9 cellular contexts compared by ENCODE assay signal in the genomic region with DNA sequence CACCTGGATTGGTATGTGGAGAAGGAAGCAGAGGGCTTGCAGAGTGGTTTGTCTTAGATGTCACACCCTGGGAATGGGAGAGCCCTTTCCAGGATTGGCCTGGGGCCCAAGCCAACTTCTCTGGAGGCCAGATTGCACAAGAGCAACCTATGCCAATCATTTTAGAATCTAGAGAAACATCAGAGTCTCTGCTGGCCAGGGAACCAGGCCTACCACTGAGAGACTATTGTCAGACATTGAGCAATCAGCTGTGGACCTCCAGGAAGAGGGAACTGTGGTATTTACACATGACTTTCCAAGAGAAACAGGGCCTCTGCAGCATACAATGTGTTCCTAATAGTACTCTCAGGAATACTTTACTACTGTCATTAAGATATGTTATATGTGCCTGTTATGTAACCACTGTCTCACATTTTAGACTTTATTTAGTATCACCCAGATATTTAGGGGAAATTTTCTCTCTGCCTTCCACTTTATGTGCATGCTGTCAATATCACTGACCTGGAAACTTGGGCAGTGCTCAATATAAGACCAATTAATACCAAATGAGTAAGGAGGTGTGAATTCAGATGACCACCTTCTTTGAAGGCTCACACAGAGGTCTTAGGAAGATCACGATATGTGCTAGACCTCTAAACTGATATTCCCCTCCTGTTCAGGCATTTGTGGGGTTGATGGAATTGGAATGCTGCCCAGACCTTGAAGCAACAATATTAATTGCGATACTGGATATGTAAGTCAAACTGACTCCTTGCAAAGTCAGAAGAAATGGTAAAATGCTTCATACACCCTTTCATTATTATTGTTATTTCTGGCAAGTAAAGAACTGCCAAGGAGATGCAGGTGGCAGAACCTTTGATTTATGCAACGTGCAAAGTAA. TPM values are rescaled to one million over a fixed set of nuclear protein-coding genes. Genes with fewer than 3 reads are reported as not detected.
DNase-seq lines count a peak whose midpoint lies in the region; ATAC-seq and TF ChIP-seq lines count a peak whose summit lies in the region.
"Had no signal": no experiment of that assay in that cellular context is flagged by ENCODE, and none has a peak within 500 bp of the region (broad histone marks: within the 10 kb centered on the region; RNA-seq: fewer than 3 reads in every experiment).

No MANE protein-coding gene starts in this region.

- H3K36me3 ChIP-seq in H7 (replicated peaks; ENCODE audit: control insufficient read depth, insufficient read depth, low read length) = no peaks in the 10 kb centered on the region
- no peaks in the 10 kb centered on the region for H3K36me3 ChIP-seq in psoas muscle (ENCODE audit: insufficient read depth in 1 of 2, low read depth in 1 of 2)

- H3K27me3 Mint-ChIP-seq in T-cell = no peaks in the 10 kb centered on the region
- H3K27me3 Mint-ChIP-seq in stimulated activated naive B cell treated with anti-CD40 and anti-IgM and Interleukin-4, amounts not matched to agents 10 μg/mL and 1 μg/mL and 100 μg/mL, for 72 hours = no peaks in the 10 kb centered on the region

- peaks cover 5 to 13% (median 8%) of the 10 kb centered on the region in 3 donors for H3K9me3 Mint-ChIP-seq in T-cell
- H3K9me3 Mint-ChIP-seq in stimulated activated naive B cell treated with anti-CD40 and anti-IgM and Interleukin-4, amounts not matched to agents 10 μg/mL and 1 μg/mL and 100 μg/mL, for 72 hours = peaks cover 4 to 7% of the 10 kb centered on the region in 2 donors

- intact Hi-C loops in psoas muscle (cut with DNase I) = no loop called here

- H3K4me1 Mint-ChIP-seq in T-cell = no peaks in the 10 kb centered on the region
- H3K4me1 Mint-ChIP-seq in stimulated activated naive B cell treated with anti-CD40 and anti-IgM and Interleukin-4, amounts not matched to agents 10 μg/mL and 1 μg/mL and 100 μg/mL, for 72 hours = no peaks in the 10 kb centered on the region

- H3K4me1 ChIP-seq in foreskin keratinocyte = peaks cover 11% of the 10 kb centered on the region
- peaks cover 10% of the 10 kb centered on the region for H3K4me1 ChIP-seq in psoas muscle

- peak; percentile 4 for DNase-seq in H7
- peak; percentile 56 for DNase-seq in OCI-M1 (lab: John Stamatoyannopoulos, UW)
- DNase-seq in foreskin keratinocyte = peak; percentile 74 to 91
- DNase-seq in psoas muscle = peak; percentile 42 to 75
- DNase-seq in T-cell = no peak
- DNase-seq in stimulated activated naive B cell treated with anti-CD40 and anti-IgM and Interleukin-4, amounts not matched to agents 10 μg/mL and 1 μg/mL and 100 μg/mL, for 72 hours = no peak
- DNase-seq: activated gamma-delta T cell treated with Interleukin-2 at 50 U/mL for 16 hours had no signal

- H3K27ac Mint-ChIP-seq in T-cell = no peak overlapping the region
- H3K27ac Mint-ChIP-seq in stimulated activated naive B cell treated with anti-CD40 and anti-IgM and Interleukin-4, amounts not matched to agents 10 μg/mL and 1 μg/mL and 100 μg/mL, for 72 hours = no peak overlapping the region

- H3K36me3 Mint-ChIP-seq in T-cell = no peaks in the 10 kb centered on the region
- peaks cover 0 to 3% of the 10 kb centered on the region in 2 donors for H3K36me3 Mint-ChIP-seq in stimulated activated naive B cell treated with anti-CD40 and anti-IgM and Interleukin-4, amounts not matched to agents 10 μg/mL and 1 μg/mL and 100 μg/mL, for 72 hours

- ATAC-seq in foreskin keratinocyte (peak; percentile 42), psoas muscle (peak; percentile 51 to 66 (median 59)), T-cell (replicated peaks in 1 of 4) (no peak), HG03354 (IDR thresholded peaks at IDR 0.05; ENCODE audit: poor library complexity, severe bottlenecking, unreplicated experiment) (no peak), HG03097 (IDR thresholded peaks at IDR 0.05; ENCODE audit: low FRiP score, unreplicated experiment) (no peak)
- no peak for ATAC-seq in stimulated activated naive B cell treated with anti-CD40 and anti-IgM and Interleukin-4, amounts not matched to agents 10 μg/mL and 1 μg/mL and 100 μg/mL, for 72 hours (replicated peaks)

- H3K4me3 ChIP-seq in H7 (ENCODE audit: insufficient read depth, low read depth, low read length) (no peak overlapping the region), psoas muscle (no peak overlapping the region)

- no peaks in the 10 kb centered on the region for H3K9me3 ChIP-seq in psoas muscle

- no peak for TF ChIP-seq CTCF in foreskin keratinocyte (conservative IDR thresholded peaks at IDR 0.05)
- no peak for TF ChIP-seq CTCF in psoas muscle (IDR thresholded peaks at IDR 0.05)

- 72 to 81% (median 80%) methylated on average over 3 of the region's 3 CpGs for WGBS in psoas muscle, 3 donors

- no peak overlapping the region for H3K4me3 Mint-ChIP-seq in T-cell
- H3K4me3 Mint-ChIP-seq in stimulated activated naive B cell treated with anti-CD40 and anti-IgM and Interleukin-4, amounts not matched to agents 10 μg/mL and 1 μg/mL and 100 μg/mL, for 72 hours = no peak overlapping the region

- no peak overlapping the region for H3K27ac ChIP-seq in foreskin keratinocyte
- H3K27ac ChIP-seq in psoas muscle = no peak overlapping the region

- H3K27me3 ChIP-seq in H7 (ENCODE audit: control insufficient read depth, insufficient read depth, low read length) (no peaks in the 10 kb centered on the region), foreskin keratinocyte (no peaks in the 10 kb centered on the region), psoas muscle (ENCODE audit: insufficient read depth in 3 of 3, low read length in 2 of 3) (no peaks in the 10 kb centered on the region)

- POLR2A ChIA-PET in T-cell (lab: Charles Lee) = no interaction called here

- CTCF ChIA-PET in T-cell (lab: Charles Lee) = no interaction called here

RNA-seq across cellular contexts. Expression of a gene that starts 20.5 kb away (rescaled TPM):
- total RNA-seq in H7 (2014; rRNA removed; shearing (Covaris generic)) = not detected in 2 replicates
- total RNA-seq in foreskin keratinocyte = 1.9 and 2.5 TPM in 2 replicates
- polyA plus RNA-seq in foreskin keratinocyte = 1.1 and 1.3 TPM in 2 replicates
- under 1 TPM in 2 of 4 donors, not detected in 2; 0.17 to 0.28 TPM for total RNA-seq in psoas muscle
- under 1 TPM; 0.06 to 0.15 (median 0.07) TPM for polyA plus RNA-seq in psoas muscle
- total RNA-seq in T-cell = 10 to 100 TPM; 13.3 to 18.1 (median 15.8) TPM

RNA-seq across cellular contexts. Expression of a gene that starts 50.9 kb away (rescaled TPM):
- 5.5 and 6.3 TPM in 2 replicates for total RNA-seq in H7 (2014; rRNA removed; shearing (Covaris generic))
- total RNA-seq in foreskin keratinocyte (10.8 and 12.4 TPM in 2 replicates), psoas muscle (1 to 10 TPM; 4.1 to 7.1 (median 6.1) TPM), T-cell (10 to 100 TPM; 10.1 to 19.4 (median 15.9) TPM)
- polyA plus RNA-seq in foreskin keratinocyte (6.0 and 7.4 TPM in 2 replicates), psoas muscle (1 to 10 TPM; 2.6 to 9.2 (median 5.4) TPM)

Comparison
In these comparisons a context has a peak if more than half of its experiments do, and no peak if none do; other contexts are left out.
1. DNase-seq: peak in H7 (single experiment), OCI-M1 (single experiment), foreskin keratinocyte (2 of 2) and psoas muscle (2 of 2); none in T-cell (0 of 34) and stimulated activated naive B cell treated with anti-CD40 and anti-IgM and Interleukin-4, amounts not matched to agents 10 μg/mL and 1 μg/mL and 100 μg/mL, for 72 hours (single experiment).
2. ATAC-seq: peak in foreskin keratinocyte (single experiment) and psoas muscle (4 of 4); none in T-cell (0 of 4), HG03354 (single experiment), HG03097 (single experiment) and stimulated activated naive B cell treated with anti-CD40 and anti-IgM and Interleukin-4, amounts not matched to agents 10 μg/mL and 1 μg/mL and 100 μg/mL, for 72 hours (0 of 2).